In the genomic region with DNA sequence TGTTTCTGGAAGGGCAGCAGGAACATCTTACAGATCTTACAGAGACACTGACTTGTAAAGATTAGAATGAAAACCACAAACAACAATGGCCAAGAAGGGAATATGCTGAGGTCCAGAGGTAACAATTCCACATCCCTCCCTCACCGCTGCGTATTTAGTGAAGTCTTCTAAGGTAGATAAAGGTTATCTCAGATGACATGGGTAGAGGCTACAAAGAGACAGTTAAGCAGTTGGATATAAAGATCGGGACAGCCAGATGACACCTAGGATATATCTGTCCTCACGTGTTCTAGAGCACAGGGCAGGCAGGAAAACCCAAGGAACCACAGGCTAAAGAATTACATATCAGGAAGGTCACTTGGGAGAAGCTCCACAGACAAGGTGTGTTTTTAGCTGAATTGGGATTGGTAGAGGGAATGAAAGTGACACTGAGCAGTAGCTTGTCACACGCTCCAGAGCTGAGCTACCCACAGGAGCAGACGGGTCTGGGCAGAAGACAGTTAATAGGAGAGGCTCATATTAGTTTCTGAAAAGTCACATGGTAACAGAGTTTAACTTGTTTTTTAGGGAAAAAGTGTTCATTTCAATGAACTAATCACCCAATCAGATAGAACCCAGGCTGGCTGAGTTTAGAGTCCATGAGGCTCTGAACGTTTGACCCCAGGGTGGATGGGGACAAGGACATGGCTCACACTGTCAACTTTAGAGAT, we compare ENCODE assay signal across 23 cellular contexts.
"Had no signal": no experiment of that assay in that cellular context is flagged by ENCODE, and none has a peak within 500 bp of the region (broad histone marks: within the 10 kb centered on the region; RNA-seq: fewer than 3 reads in every experiment).

No MANE protein-coding gene starts in this region.

- ATAC-seq: heart right ventricle, left colon, right cardiac atrium had no signal

- H3K27me3 Mint-ChIP-seq: activated CD4-positive, alpha-beta T cell treated with anti-CD3 and anti-CD28 coated beads, Interleukin-2, amount 10 ng/mL, durations not matched to agents 7 days and 5 days; activated naive CD8-positive, alpha-beta T cell treated with anti-CD3 and anti-CD28 coated beads for 36 hours; brain; stimulated activated naive CD8-positive, alpha-beta T cell treated with anti-CD3 and anti-CD28 coated beads, Interleukin-15, Interleukin-2, amounts not matched to agents 100 ng/mL and 50 ng/mL, for 24 hours; type B pancreatic cell had no signal

- H3K4me1 ChIP-seq: heart right ventricle, prostate gland, suprapubic skin had no signal

- H3K4me1 Mint-ChIP-seq: activated CD4-positive, alpha-beta T cell treated with anti-CD3 and anti-CD28 coated beads, Interleukin-2, amount 10 ng/mL, durations not matched to agents 7 days and 5 days; activated naive CD8-positive, alpha-beta T cell treated with anti-CD3 and anti-CD28 coated beads for 36 hours; brain had no signal

- DNase-seq: activated CD4-positive, alpha-beta T cell treated with anti-CD3 and anti-CD28 coated beads, Interleukin-2, amount 10 ng/mL, durations not matched to agents 7 days and 5 days; activated effector memory CD4-positive, alpha-beta T cell treated with Interleukin-2 at 50 U/mL for 16 hours; activated naive CD8-positive, alpha-beta T cell treated with anti-CD3 and anti-CD28 coated beads for 36 hours; amygdala; cerebellar nuclear complex; effector memory CD4-positive, alpha-beta T cell; foreskin melanocyte; heart right ventricle; left colon; nucleus accumbens; right cardiac atrium; small intestine; stimulated activated CD4-positive, alpha-beta T cell treated with anti-CD3 and anti-CD28 coated beads, Interleukin-4, amount 100 ng/mL, for 4 hours; stimulated activated CD8-positive, alpha-beta memory T cell treated with anti-CD3 and anti-CD28 coated beads, Interleukin-4, amount 100 ng/mL, for 48 hours; SW 1271 had no signal

- H3K9me3 ChIP-seq: heart right ventricle, prostate gland, suprapubic skin had no signal

- H3K27ac ChIP-seq: epithelial cell of prostate, heart right ventricle, prostate gland, suprapubic skin had no signal

- H3K27me3 ChIP-seq: heart right ventricle, suprapubic skin had no signal

- FAIRE-seq: islet of Langerhans, small intestine had no signal

- H3K4me3 Mint-ChIP-seq: activated CD4-positive, alpha-beta T cell treated with anti-CD3 and anti-CD28 coated beads, Interleukin-2, amount 10 ng/mL, durations not matched to agents 7 days and 5 days; activated naive CD8-positive, alpha-beta T cell treated with anti-CD3 and anti-CD28 coated beads for 36 hours; brain; stimulated activated naive CD8-positive, alpha-beta T cell treated with anti-CD3 and anti-CD28 coated beads, Interleukin-15, Interleukin-2, amounts not matched to agents 100 ng/mL and 50 ng/mL, for 24 hours; T-helper 2 cell treated with Interferon-gamma antibody and Interleukin-4, amounts not matched to agents 5 μg/mL and 100 μg/mL, for 36 hours; type B pancreatic cell had no signal

- H3K36me3 ChIP-seq: prostate gland had no signal

- H3K4me3 ChIP-seq: heart right ventricle, prostate gland, suprapubic skin had no signal

- H3K9me3 Mint-ChIP-seq: activated CD4-positive, alpha-beta T cell treated with anti-CD3 and anti-CD28 coated beads, Interleukin-2, amount 10 ng/mL, durations not matched to agents 7 days and 5 days; activated naive CD8-positive, alpha-beta T cell treated with anti-CD3 and anti-CD28 coated beads for 36 hours; brain; stimulated activated naive CD8-positive, alpha-beta T cell treated with anti-CD3 and anti-CD28 coated beads, Interleukin-15, Interleukin-2, amounts not matched to agents 100 ng/mL and 50 ng/mL, for 24 hours; T-helper 2 cell treated with Interferon-gamma antibody and Interleukin-4, amounts not matched to agents 5 μg/mL and 100 μg/mL, for 36 hours; type B pancreatic cell had no signal

- H3K27ac Mint-ChIP-seq: activated CD4-positive, alpha-beta T cell treated with anti-CD3 and anti-CD28 coated beads, Interleukin-2, amount 10 ng/mL, durations not matched to agents 7 days and 5 days; activated naive CD8-positive, alpha-beta T cell treated with anti-CD3 and anti-CD28 coated beads for 36 hours; brain; stimulated activated naive CD8-positive, alpha-beta T cell treated with anti-CD3 and anti-CD28 coated beads, Interleukin-15, Interleukin-2, amounts not matched to agents 100 ng/mL and 50 ng/mL, for 24 hours; T-helper 2 cell treated with Interferon-gamma antibody and Interleukin-4, amounts not matched to agents 5 μg/mL and 100 μg/mL, for 36 hours; type B pancreatic cell had no signal
